In the genomic region with DNA sequence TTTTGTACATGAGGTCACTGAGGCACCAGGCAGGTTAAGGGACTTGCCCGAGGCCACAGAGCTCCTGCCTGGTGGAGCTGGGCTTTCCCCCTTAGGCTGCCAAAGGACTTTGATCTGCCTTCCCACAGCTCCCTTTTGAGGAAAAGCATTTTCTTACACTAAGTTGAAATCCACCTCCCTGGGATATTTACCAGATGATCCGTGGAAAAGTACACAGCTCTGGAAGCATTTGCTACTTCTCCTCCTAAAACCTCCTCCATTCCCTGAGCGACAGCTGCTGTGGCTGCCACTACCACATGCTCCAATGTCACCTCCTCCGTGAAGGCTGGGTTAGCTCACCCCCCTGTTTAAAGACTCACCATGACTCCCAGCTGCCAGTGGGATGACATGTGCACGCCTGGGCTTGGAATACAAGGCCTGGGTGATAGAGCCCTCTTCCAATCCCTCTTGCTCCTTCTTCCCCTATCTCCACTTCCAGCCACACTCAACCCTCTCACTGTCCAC, we compare ENCODE assay signal across 8 cellular contexts. TPM values are rescaled to one million over a fixed set of nuclear protein-coding genes. Genes with fewer than 3 reads are reported as not detected.
DNase-seq lines count a peak whose midpoint lies in the region; ATAC-seq and TF ChIP-seq lines count a peak whose summit lies in the region.

No MANE protein-coding gene starts in this region.

- no peak overlapping the region for H3K9ac ChIP-seq in SK-N-MC (ENCODE audit: insufficient read length)

- H3K9me3 ChIP-seq in SK-N-MC (ENCODE audit: low read depth, low read length) = no peaks in the 10 kb centered on the region

- 0 out of 2 replicates have a peak, but pooled peaks cover 1% of the 10 kb centered on the region for H3K36me3 ChIP-seq in SK-N-MC (ENCODE audit: insufficient read depth, low read length)

- no peak for ATAC-seq in HG02571 (IDR thresholded peaks at IDR 0.05; ENCODE audit: unreplicated experiment)

- CTCF ChIA-PET in GM10248 (lab: Yijun Ruan, JAX) = interaction anchor here (1.2 to 2.0 kb wide), 2 partner anchors 9 to 11 kb away, joined by 3 to 7 read pairs; no protein-coding TSS in a partner anchor

- POLR2A ChIA-PET in GM10248 (lab: Yijun Ruan, JAX) = no interaction called here

- DNase-seq in A172 (ENCODE audit: low spot score) (peak; percentile 73), HCEC 1CT (peak; percentile 56), SK-N-MC (ENCODE audit: low read depth, low spot score) (no peak), glomerular visceral epithelial cell (ENCODE audit: extremely low spot score) (peak; percentile 51), putamen (ENCODE audit: low spot score) (peak; percentile 82), GM10248 (ENCODE audit: extremely low spot score) (no peak), AML-193 (lab: John Stamatoyannopoulos, UW) (no peak)

- H3K4me3 ChIP-seq in SK-N-MC = peak overlapping the region; percentile 87

- no peak overlapping the region for H3K27ac ChIP-seq in SK-N-MC

- no peak for TF ChIP-seq CTCF in GM10248 (IDR thresholded peaks at IDR 0.05; ENCODE audit: control extremely low read depth, extremely low read depth, low read depth, missing control alignments)

RNA-seq across cellular contexts. Expression of a gene that starts 1.2 kb away (rescaled TPM):
- total RNA-seq in A172 (2014; rRNA removed; shearing (Covaris generic)) = 295 and 299 TPM in 2 replicates

Comparison
In these comparisons a context has a peak if more than half of its experiments do, and no peak if none do; other contexts are left out.
1. DNase-seq: peak in A172 (single experiment), HCEC 1CT (single experiment), glomerular visceral epithelial cell (single experiment) and putamen (single experiment); none in SK-N-MC (single experiment), GM10248 (single experiment) and AML-193 (0 of 2).